ENCODE assay signal across 15 cellular contexts in the genomic region with DNA sequence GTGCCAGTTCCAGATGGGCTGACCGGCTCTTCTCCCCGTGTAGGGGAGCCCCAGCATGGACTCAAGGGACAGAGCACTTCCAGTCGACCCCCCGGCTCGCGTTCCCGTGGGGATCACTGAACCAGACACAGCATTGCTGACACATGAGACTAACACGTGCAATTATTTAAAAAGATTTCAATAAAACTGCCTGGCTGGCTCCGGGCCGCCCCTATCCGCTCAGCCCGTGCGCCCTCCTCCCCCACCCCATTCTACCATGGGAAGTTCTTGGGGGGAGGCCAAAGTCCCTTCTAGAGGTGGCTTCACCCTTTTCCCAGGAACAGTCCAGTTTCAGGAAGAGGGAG. TPM values are rescaled to one million over a fixed set of nuclear protein-coding genes. Genes with fewer than 3 reads are reported as not detected.
DNase-seq lines count a peak whose midpoint lies in the region; ATAC-seq and TF ChIP-seq lines count a peak whose summit lies in the region.
"Had no signal": no experiment of that assay in that cellular context is flagged by ENCODE, and none has a peak within 500 bp of the region (broad histone marks: within the 10 kb centered on the region; RNA-seq: fewer than 3 reads in every experiment).

No MANE protein-coding gene starts in this region.

- H3K4me3 ChIP-seq in OCI-LY1 (ENCODE audit: low read depth, low read length, poor library complexity, severe bottlenecking): no peak overlapping the region
- H3K4me3 ChIP-seq in skeletal muscle satellite cell (ENCODE audit: low read length): no peak overlapping the region
- H3K4me3 ChIP-seq: HAP-1 had no signal

- peaks cover 11% of the 10 kb centered on the region; the same call in 1 of the 2 replicates for H3K79me2 ChIP-seq in OCI-LY1 (ENCODE audit: insufficient read depth, low read length)

- H2AFZ ChIP-seq in OCI-LY1 (ENCODE audit: low read length): no peak overlapping the region

- peak overlapping the region; percentile 57 for H3K4me2 ChIP-seq in OCI-LY1 (ENCODE audit: low read length)
- H3K4me2 ChIP-seq in skeletal muscle satellite cell (ENCODE audit: low read length): peak overlapping the region; percentile 6

- no peak for TF ChIP-seq CTCF in OCI-LY1 (IDR thresholded peaks at IDR 0.05; ENCODE audit: low read length)

- ATAC-seq in GM18867 (IDR thresholded peaks at IDR 0.05; ENCODE audit: unreplicated experiment) (no peak), HG03196 (IDR thresholded peaks at IDR 0.05; ENCODE audit: unreplicated experiment) (no peak)
- ATAC-seq: CD8-positive, alpha-beta T cell had no signal

- no peaks in the 10 kb centered on the region for H3F3A ChIP-seq in OCI-LY1 (ENCODE audit: insufficient read depth, low read length)

- no peaks in the 10 kb centered on the region for H4K20me1 ChIP-seq in OCI-LY1 (ENCODE audit: insufficient read depth, low read length)

- no peaks in the 10 kb centered on the region for H3K27me3 ChIP-seq in OCI-LY1 (ENCODE audit: insufficient read depth, low read length)
- no peaks in the 10 kb centered on the region for H3K27me3 ChIP-seq in skeletal muscle satellite cell (ENCODE audit: control insufficient read depth, insufficient read depth, low read length)
- H3K27me3 ChIP-seq: BE2C had no signal

- H3K9ac ChIP-seq in OCI-LY1 (ENCODE audit: low read length) (peak overlapping the region; percentile 62), skeletal muscle satellite cell (ENCODE audit: low read depth, low read length) (peak overlapping the region; percentile 3)

- H3K9me3 ChIP-seq in OCI-LY1 (ENCODE audit: low read length) (no peaks in the 10 kb centered on the region), skeletal muscle satellite cell (replicated peaks; ENCODE audit: low read length) (no peaks in the 10 kb centered on the region)
- H3K9me3 ChIP-seq: BE2C, HAP-1 had no signal

- H3K4me1 ChIP-seq in OCI-LY1 (ENCODE audit: insufficient read depth, low read length, severe bottlenecking) (peaks cover 43% of the 10 kb centered on the region), skeletal muscle satellite cell (ENCODE audit: control insufficient read depth, insufficient read depth, low read length) (peaks cover 32% of the 10 kb centered on the region)
- H3K4me1 ChIP-seq: BE2C had no signal

- H3K27ac ChIP-seq in OCI-LY1 (ENCODE audit: low read depth, low read length, poor library complexity, severe bottlenecking): peak overlapping the region; percentile 92

- peaks cover 76% of the 10 kb centered on the region; the same call in 1 of the 2 replicates for H3K36me3 ChIP-seq in OCI-LY1 (ENCODE audit: insufficient read depth, low read length)
- H3K36me3 ChIP-seq in skeletal muscle satellite cell (ENCODE audit: insufficient read depth, low read length): peaks cover 27% of the 10 kb centered on the region
- H3K36me3 ChIP-seq: BE2C had no signal

- H3K9me2 ChIP-seq in OCI-LY1 (ENCODE audit: low read depth, low read length): no peaks in the 10 kb centered on the region

- DNase-seq in mesenteric fat pad (ENCODE audit: low spot score) (peak; percentile 78), SIG-M5 (lab: John Stamatoyannopoulos, UW) (no peak)
- no peak for DNase-seq in activated CD4-positive, alpha-beta T cell treated with anti-CD3 and anti-CD28 coated beads, Interleukin-2, amount 50 U/mL, for 4 hours
- DNase-seq: BE2C; CD8-positive, alpha-beta T cell; COR-L47; DMS53; GOT3 had no signal

RNA-seq across cellular contexts. Expression of a gene that starts 4.7 kb away (rescaled TPM):
- total RNA-seq in mesenteric fat pad: 94.4 TPM
- total RNA-seq in skeletal muscle satellite cell (2012; rRNA removed): 6.1 and 10.9 TPM in 2 replicates

RNA-seq across cellular contexts. Expression of a gene that starts 8.4 kb away (rescaled TPM):
- 7.0 TPM for total RNA-seq in mesenteric fat pad
- total RNA-seq in skeletal muscle satellite cell (2012; rRNA removed): 1.3 and 2.0 TPM in 2 replicates

RNA-seq across cellular contexts. Expression of a gene that starts 40.9 kb away (rescaled TPM):
- 1.3 TPM for total RNA-seq in mesenteric fat pad
- 0.22 and 0.25 TPM in 2 replicates for total RNA-seq in skeletal muscle satellite cell (2012; rRNA removed)
- total RNA-seq: G401, HT1080 had no signal

RNA-seq across cellular contexts. Expression of a gene that starts 48.0 kb away (rescaled TPM):
- 19,106 TPM for total RNA-seq in mesenteric fat pad
- total RNA-seq in skeletal muscle satellite cell (2012; rRNA removed): 116,564 and 213,110 TPM in 2 replicates

RNA-seq across cellular contexts. Expression of a gene that starts 48.3 kb away (rescaled TPM):
- 103 TPM for total RNA-seq in mesenteric fat pad
- total RNA-seq in skeletal muscle satellite cell (2012; rRNA removed): 10.9 and 16.6 TPM in 2 replicates
